9 cellular contexts compared by ENCODE assay signal in genomic region chrX:136953867-136954787, GRCh38.
A peak's percentile ranks its signal among the peaks of the same experiment; 100 is the strongest.
DNase-seq lines count a peak whose midpoint lies in the region; ATAC-seq and TF ChIP-seq lines count a peak whose summit lies in the region.
"Had no signal": no experiment of that assay in that cellular context is flagged by ENCODE, and none has a peak within 500 bp of the region (broad histone marks: within the 10 kb centered on the region; RNA-seq: fewer than 3 reads in every experiment).

No MANE protein-coding gene starts in this region.

- H3K36me3 Mint-ChIP-seq in CD14-positive monocyte: no peaks in the 10 kb centered on the region

- TF ChIP-seq CTCF in CD14-positive monocyte (IDR thresholded peaks at IDR 0.05): peak; percentile 65

- peaks cover 0 to 2% (median 2%) of the 10 kb centered on the region in 3 donors for H3K27me3 Mint-ChIP-seq in CD14-positive monocyte (ENCODE audit: low read depth in 3 of 3)

- H3K9me3 Mint-ChIP-seq in CD14-positive monocyte: no peaks in the 10 kb centered on the region
- H3K9me3 Mint-ChIP-seq: T-helper 1 cell treated with Interleukin-12 subunit alpha and Interleukin-12 subunit beta and Interleukin-4 antibody, amounts not matched to agents 30 μg/mL and 1 μg/mL, for 36 hours had no signal

- DNase-seq in CD14-positive monocyte (ENCODE audit: low spot score) (no peak), NCI-H446 (lab: John Stamatoyannopoulos, UW) (peak; percentile 26 to 74), dedifferentiated amniotic fluid mesenchymal stem cell (ENCODE audit: extremely low spot score) (peak; percentile 51), medulla oblongata (ENCODE audit: extremely low spot score) (peak; percentile 73)
- DNase-seq in activated CD4-positive, alpha-beta T cell treated with anti-CD3 and anti-CD28 coated beads for 1 hour: peak; percentile 14
- peak; percentile 24 to 34 for DNase-seq in stimulated activated CD8-positive, alpha-beta memory T cell treated with anti-CD3 and anti-CD28 coated beads, Interleukin-7, amount 100 ng/mL, for 48 hours (ENCODE audit: extremely low read depth in 1 of 2, low read depth in 1 of 2)

- intact Hi-C loops in CD14-positive monocyte (cut with micrococcal nuclease): no loop called here

- peak; percentile 94 for ATAC-seq in GM19035 (IDR thresholded peaks at IDR 0.05; ENCODE audit: unreplicated experiment)
- peak; percentile 97 for ATAC-seq in HG03159 (IDR thresholded peaks at IDR 0.05; ENCODE audit: unreplicated experiment)

- no peaks in the 10 kb centered on the region for H3K4me1 Mint-ChIP-seq in CD14-positive monocyte

- no peak overlapping the region for H3K27ac Mint-ChIP-seq in CD14-positive monocyte
- H3K27ac Mint-ChIP-seq: T-helper 1 cell treated with Interleukin-12 subunit alpha and Interleukin-12 subunit beta and Interleukin-4 antibody, amounts not matched to agents 30 μg/mL and 1 μg/mL, for 36 hours had no signal

- no peak overlapping the region for H3K4me3 Mint-ChIP-seq in CD14-positive monocyte
- H3K4me3 Mint-ChIP-seq: T-helper 1 cell treated with Interleukin-12 subunit alpha and Interleukin-12 subunit beta and Interleukin-4 antibody, amounts not matched to agents 30 μg/mL and 1 μg/mL, for 36 hours had no signal
